Comparison of ENCODE assay signal across 8 cellular contexts in genomic region chr16:71808593-71809449, GRCh38. TPM values are rescaled to one million over a fixed set of nuclear protein-coding genes. Genes with fewer than 3 reads are reported as not detected.
DNase-seq lines count a peak whose midpoint lies in the region; ATAC-seq and TF ChIP-seq lines count a peak whose summit lies in the region.

AP1G1 (minus strand) TSS chr16:71808834; CDS start chr16:71789479, 19,355 bp downstream.

- TF ChIP-seq POLR2A in NB4 (IDR thresholded peaks at IDR 0.05; ENCODE audit: extremely low read depth, insufficient read length) (peak; percentile 63), gastroesophageal sphincter (IDR thresholded peaks at IDR 0.05) (peak; percentile 72 to 74)

- TF ChIP-seq EP300 in gastroesophageal sphincter (IDR thresholded peaks at IDR 0.05): peak; percentile 16

- H3K36me3 ChIP-seq in GM06990 (ENCODE audit: control insufficient read depth, insufficient read depth, low read length) (no peaks in the 10 kb centered on the region), gastroesophageal sphincter (peaks cover 0 to 7% of the 10 kb centered on the region in 2 donors), neutrophil (peaks cover 11% of the 10 kb centered on the region)

- H3K4me3 ChIP-seq in GM06990 (replicated peaks; ENCODE audit: low read depth, low read length): peak within 1 kb of the TSS; percentile 70
- H3K4me3 ChIP-seq in NB4 (ENCODE audit: low read depth, low read length): peak within 1 kb of the TSS; percentile 99
- peak within 1 kb of the TSS; percentile 95 to 98 for H3K4me3 ChIP-seq in gastroesophageal sphincter
- peak within 1 kb of the TSS; percentile 92 to 98 for H3K4me3 ChIP-seq in neutrophil (ENCODE audit: low read depth in 1 of 2, low read length in 1 of 2)

- H3K36me3 Mint-ChIP-seq in activated naive CD4-positive, alpha-beta T cell treated with anti-CD3 and anti-CD28 coated beads for 36 hours (ENCODE audit: low read depth): peaks cover 3% of the 10 kb centered on the region

- no peaks in the 10 kb centered on the region for H3K9me3 Mint-ChIP-seq in activated naive CD4-positive, alpha-beta T cell treated with anti-CD3 and anti-CD28 coated beads for 36 hours

- TF ChIP-seq CTCF in GM06990 (IDR thresholded peaks at IDR 0.05; ENCODE audit: insufficient read depth, low read length, poor library complexity, severe bottlenecking) (no peak), NB4 (IDR thresholded peaks at IDR 0.05; ENCODE audit: low read depth, low read length) (no peak), gastroesophageal sphincter (IDR thresholded peaks at IDR 0.05) (peak in 1 of 4 experiments; percentile 19), neutrophil (IDR thresholded peaks at IDR 0.05) (no peak), subcutaneous adipose tissue (IDR thresholded peaks at IDR 0.05; ENCODE audit: low read depth) (no peak)

- H3K4me3 Mint-ChIP-seq in activated naive CD4-positive, alpha-beta T cell treated with anti-CD3 and anti-CD28 coated beads for 36 hours: peak within 1 kb of the TSS; percentile 90

- H3K27ac ChIP-seq in gastroesophageal sphincter: peak within 1 kb of the TSS; percentile 95 to 99 (median 98)
- peak within 1 kb of the TSS; percentile 100 for H3K27ac ChIP-seq in neutrophil

- H3K27me3 ChIP-seq in GM06990 (replicated peaks; ENCODE audit: control insufficient read depth, insufficient read depth, low read length): no peaks in the 10 kb centered on the region
- H3K27me3 ChIP-seq in gastroesophageal sphincter: no peaks in the 10 kb centered on the region
- H3K27me3 ChIP-seq in neutrophil: no peaks in the 10 kb centered on the region

- H3K27me3 Mint-ChIP-seq in activated naive CD4-positive, alpha-beta T cell treated with anti-CD3 and anti-CD28 coated beads for 36 hours (ENCODE audit: low read depth): no peaks in the 10 kb centered on the region

- H3K4me1 ChIP-seq in gastroesophageal sphincter (peaks cover 4 to 47% (median 27%) of the 10 kb centered on the region in 3 donors), neutrophil (ENCODE audit: control insufficient read depth in 1 of 2, insufficient read depth in 1 of 2, low read depth in 1 of 2, low read length in 1 of 2) (peaks cover 31 to 35% of the 10 kb centered on the region in 2 experiments)

- no peaks in the 10 kb centered on the region for H3K9me3 ChIP-seq in gastroesophageal sphincter
- H3K9me3 ChIP-seq in neutrophil: no peaks in the 10 kb centered on the region

- peak within 1 kb of the TSS; percentile 100 for H3K27ac Mint-ChIP-seq in activated naive CD4-positive, alpha-beta T cell treated with anti-CD3 and anti-CD28 coated beads for 36 hours

- intact Hi-C loops in activated naive CD4-positive, alpha-beta T cell treated with anti-CD3 and anti-CD28 coated beads for 36 hours (cut with micrococcal nuclease): loop anchor here (1.0 to 5.0 kb wide), 8 partner anchors 9 to 324 kb away; partner anchors contain the start of genes DHODH, DHX38, IST1 and TXNL4B

- peaks cover 42% of the 10 kb centered on the region for H3K4me1 Mint-ChIP-seq in activated naive CD4-positive, alpha-beta T cell treated with anti-CD3 and anti-CD28 coated beads for 36 hours (ENCODE audit: low read depth)

- DNase-seq in GM06990 (ENCODE audit: extremely low read depth, insufficient read length): peak; percentile 95
- peak; percentile 99 for DNase-seq in NB4 (ENCODE audit: low read depth)
- DNase-seq in SK-N-DZ (ENCODE audit: low spot score): peak; percentile 97
- DNase-seq in activated naive CD4-positive, alpha-beta T cell treated with anti-CD3 and anti-CD28 coated beads for 36 hours: peak; percentile 97

- 0% methylated on average over 5 of the region's 54 CpGs; no CpG with 5 or more reads in 1 of the 2 donors for WGBS in gastroesophageal sphincter (ENCODE audit: low coverage in 1 of 2), 2 donors

- CTCF ChIA-PET in activated naive CD4-positive, alpha-beta T cell treated with anti-CD3 and anti-CD28 coated beads for 36 hours (lab: Charles Lee): interaction anchor here (0.5 to 3.3 kb wide), 2 partner anchors 20 to 74 kb away, joined by 3 to 20 read pairs; partner anchors contain the start of gene ZNF821

- peak; percentile 70 for ATAC-seq in HG02571 (IDR thresholded peaks at IDR 0.05; ENCODE audit: unreplicated experiment)
- ATAC-seq in gastroesophageal sphincter: peak; percentile 99

RNA-seq across cellular contexts. Expression of gene AP1G1, which starts in this region (rescaled TPM):
- polyA plus RNA-seq in SK-N-DZ (2014; cell fraction: cytosol; rRNA removed): 32.4 and 44.0 TPM in 2 replicates
- polyA plus RNA-seq in SK-N-DZ (2014; cell fraction: nucleus; rRNA removed): 48.3 and 49.3 TPM in 2 replicates
- 10 to 100 TPM; 56.4 to 59.3 TPM for total RNA-seq in activated naive CD4-positive, alpha-beta T cell treated with anti-CD3 and anti-CD28 coated beads for 36 hours
- total RNA-seq in gastroesophageal sphincter: 10 to 100 TPM; 43.7 to 66.2 (median 57.1) TPM
- total RNA-seq in subcutaneous adipose tissue: 100 to 1,000 TPM in 1 of 4 donors, 10 to 100 TPM in 3; 69.0 to 114 (median 81.2) TPM

Comparison
In these comparisons a context has a peak if more than half of its experiments do, and no peak if none do; other contexts are left out.
1. Peak in every context shown above with its lines: DNase-seq, ATAC-seq, H3K4me3 ChIP-seq and H3K27ac ChIP-seq.